ENCODE assay signal across 17 cellular contexts in genomic region chr2:39050109-39050508, GRCh38.
"Had no signal": no experiment of that assay in that cellular context is flagged by ENCODE, and none has a peak within 500 bp of the region (broad histone marks: within the 10 kb centered on the region; RNA-seq: fewer than 3 reads in every experiment).

No MANE protein-coding gene starts in this region.

- FAIRE-seq: colon had no signal

- H3K27ac ChIP-seq: cardiac muscle cell, gastrocnemius medialis, prostate gland, right lobe of liver had no signal

- H3K4me3 ChIP-seq: cardiac muscle cell, gastrocnemius medialis, lung, prostate gland, right lobe of liver had no signal

- H3K27ac Mint-ChIP-seq: activated CD8-positive, alpha-beta memory T cell treated with anti-CD3 and anti-CD28 coated beads, Interleukin-2, amount 10 ng/mL, durations not matched to agents 7 days and 5 days; activated naive CD8-positive, alpha-beta T cell; activated T-cell treated with anti-CD3 and anti-CD28 coated beads, Interleukin-2, amount 50 U/mL, for 24 hours; naive thymus-derived CD4-positive, alpha-beta T cell had no signal

- H3K4me3 Mint-ChIP-seq: activated CD8-positive, alpha-beta memory T cell treated with anti-CD3 and anti-CD28 coated beads, Interleukin-2, amount 10 ng/mL, durations not matched to agents 7 days and 5 days; activated naive CD8-positive, alpha-beta T cell; activated T-cell treated with anti-CD3 and anti-CD28 coated beads, Interleukin-2, amount 50 U/mL, for 24 hours; naive thymus-derived CD4-positive, alpha-beta T cell; stimulated activated naive CD8-positive, alpha-beta T cell treated with anti-CD3 and anti-CD28 coated beads, Interleukin-15, Interleukin-2, amounts not matched to agents 100 ng/mL and 50 ng/mL, for 24 hours had no signal

- H3K9me3 Mint-ChIP-seq: activated T-cell treated with anti-CD3 and anti-CD28 coated beads, Interleukin-2, amount 50 U/mL, for 24 hours; naive thymus-derived CD4-positive, alpha-beta T cell; stimulated activated naive CD8-positive, alpha-beta T cell treated with anti-CD3 and anti-CD28 coated beads, Interleukin-15, Interleukin-2, amounts not matched to agents 100 ng/mL and 50 ng/mL, for 24 hours had no signal

- H3K9me3 ChIP-seq: gastrocnemius medialis, prostate gland, right lobe of liver had no signal

- H3K27me3 ChIP-seq: cardiac muscle cell, gastrocnemius medialis, right lobe of liver had no signal

- H3K27me3 Mint-ChIP-seq: activated CD8-positive, alpha-beta memory T cell treated with anti-CD3 and anti-CD28 coated beads, Interleukin-2, amount 10 ng/mL, durations not matched to agents 7 days and 5 days; activated naive CD8-positive, alpha-beta T cell; activated T-cell treated with anti-CD3 and anti-CD28 coated beads, Interleukin-2, amount 50 U/mL, for 24 hours; naive thymus-derived CD4-positive, alpha-beta T cell; stimulated activated naive CD8-positive, alpha-beta T cell treated with anti-CD3 and anti-CD28 coated beads, Interleukin-15, Interleukin-2, amounts not matched to agents 100 ng/mL and 50 ng/mL, for 24 hours had no signal

- ATAC-seq: activated CD8-positive, alpha-beta memory T cell treated with anti-CD3 and anti-CD28 coated beads, Interleukin-2, amount 10 ng/mL, durations not matched to agents 7 days and 5 days; gastrocnemius medialis; left cardiac atrium; naive thymus-derived CD4-positive, alpha-beta T cell; right lobe of liver had no signal

- H3K36me3 ChIP-seq: prostate gland had no signal

- H3K4me1 ChIP-seq: gastrocnemius medialis, prostate gland, right lobe of liver had no signal

- DNase-seq: activated CD4-positive, alpha-beta T cell treated with anti-CD3 and anti-CD28 coated beads, Interleukin-2, amount 50 U/mL, for 4 hours; activated CD4-positive, CD25-positive, alpha-beta regulatory T cell treated with anti-CD3 and anti-CD28 coated beads, Interleukin-2, amount 50 U/mL, for 72 hours; activated CD8-positive, alpha-beta memory T cell treated with anti-CD3 and anti-CD28 coated beads, Interleukin-2, amount 10 ng/mL, durations not matched to agents 7 days and 5 days; activated gamma-delta T cell; activated T-cell treated with anti-CD3 and anti-CD28 coated beads, Interleukin-2, amount 50 U/mL, for 24 hours; gastrocnemius medialis; left cardiac atrium; naive thymus-derived CD4-positive, alpha-beta T cell; nucleus accumbens; right lobe of liver; stimulated activated CD4-positive, alpha-beta T cell treated with anti-CD3 and anti-CD28 coated beads, Interleukin-2, amount 100 ng/mL, for 48 hours had no signal
